ENCODE assay signal across 34 cellular contexts in genomic region chr3:62630664-62631063, GRCh38.
"Had no signal": no experiment of that assay in that cellular context is flagged by ENCODE, and none has a peak within 500 bp of the region (broad histone marks: within the 10 kb centered on the region; RNA-seq: fewer than 3 reads in every experiment).

No MANE protein-coding gene starts in this region.

- H3K4me1 ChIP-seq: Peyer's patch had no signal

- H3K36me3 Mint-ChIP-seq: activated CD8-positive, alpha-beta memory T cell treated with anti-CD3 and anti-CD28 coated beads, Interleukin-2, amount 10 ng/mL, durations not matched to agents 7 days and 5 days; activated naive CD4-positive, alpha-beta T cell treated with anti-CD3 and anti-CD28 coated beads, Interleukin-2, amount 10 ng/mL, durations not matched to agents 7 days and 5 days; activated naive CD8-positive, alpha-beta T cell; brain had no signal

- H3K9me3 ChIP-seq: Peyer's patch had no signal

- H3K4me3 ChIP-seq: Peyer's patch had no signal

- H3K27me3 ChIP-seq: Peyer's patch had no signal

- H3K9me3 Mint-ChIP-seq: activated CD4-positive, alpha-beta memory T cell treated with anti-CD3 and anti-CD28 coated beads, Interleukin-2, amount 10 ng/mL, durations not matched to agents 7 days and 5 days; activated naive CD4-positive, alpha-beta T cell treated with anti-CD3 and anti-CD28 coated beads, Interleukin-2, amount 10 ng/mL, durations not matched to agents 7 days and 5 days; activated naive CD8-positive, alpha-beta T cell treated with anti-CD3 and anti-CD28 coated beads, Interleukin-2, amount 50 U/mL, for 24 hours; brain had no signal

- H3K27ac ChIP-seq: KMS-11, Peyer's patch, RWPE1, WERI-Rb-1 had no signal

- H3K27me3 Mint-ChIP-seq: activated CD4-positive, alpha-beta memory T cell treated with anti-CD3 and anti-CD28 coated beads, Interleukin-2, amount 10 ng/mL, durations not matched to agents 7 days and 5 days; brain had no signal

- DNase-seq: activated CD4-positive, alpha-beta memory T cell treated with anti-CD3 and anti-CD28 coated beads, Interleukin-2, amount 10 ng/mL, durations not matched to agents 7 days and 5 days; activated CD4-positive, alpha-beta T cell treated with anti-CD3 and anti-CD28 coated beads for 1 hour; activated CD4-positive, alpha-beta T cell treated with anti-CD3 and anti-CD28 coated beads for 48 hours; activated CD4-positive, CD25-positive, alpha-beta regulatory T cell; activated CD8-positive, alpha-beta memory T cell treated with anti-CD3 and anti-CD28 coated beads for 24 hours; activated CD8-positive, alpha-beta memory T cell treated with anti-CD3 and anti-CD28 coated beads, Interleukin-2, amount 10 ng/mL, durations not matched to agents 7 days and 5 days; activated CD8-positive, alpha-beta memory T cell treated with anti-CD3 and anti-CD28 coated beads, Interleukin-2, amount 50 U/mL, for 48 hours; activated effector memory CD4-positive, alpha-beta T cell treated with Interleukin-2 at 50 U/mL for 16 hours; activated naive CD4-positive, alpha-beta T cell treated with anti-CD3 and anti-CD28 coated beads, Interleukin-2, amount 10 ng/mL, durations not matched to agents 7 days and 5 days; activated naive CD8-positive, alpha-beta T cell treated with anti-CD3 and anti-CD28 coated beads, Interleukin-2, amount 50 U/mL, for 24 hours; activated T-cell treated with anti-CD3 and anti-CD28 coated beads, Interleukin-2, amount 50 U/mL, for 48 hours; anterior cingulate cortex; caudate nucleus; cerebellar nuclear complex; NCI-H1048; NCI-H1105 treated with DMSO at 0.1 percent for 48 hours; NCI-H1436; NCI-H1694; NCI-H2081 treated with DMSO at 0.1 percent for 48 hours; NCI-H2171; NCI-H446; NCI-H510A treated with DMSO at 0.1 percent for 48 hours; NK-92 treated with Interleukin-12 subunit alpha and Interleukin-12 subunit beta, amount 100 ng/mL, for 24 hours; PC-3; Peyer's patch; SIG-M5; T1000; WERI-Rb-1 had no signal

- H3K4me1 Mint-ChIP-seq: activated CD4-positive, alpha-beta memory T cell treated with anti-CD3 and anti-CD28 coated beads, Interleukin-2, amount 10 ng/mL, durations not matched to agents 7 days and 5 days; activated CD8-positive, alpha-beta memory T cell treated with anti-CD3 and anti-CD28 coated beads, Interleukin-2, amount 10 ng/mL, durations not matched to agents 7 days and 5 days; activated naive CD4-positive, alpha-beta T cell treated with anti-CD3 and anti-CD28 coated beads, Interleukin-2, amount 10 ng/mL, durations not matched to agents 7 days and 5 days; activated naive CD8-positive, alpha-beta T cell treated with anti-CD3 and anti-CD28 coated beads, Interleukin-2, amount 50 U/mL, for 24 hours had no signal

- H3K36me3 ChIP-seq: Peyer's patch, WERI-Rb-1 had no signal

- H3K4me2 ChIP-seq: KMS-11 had no signal

- ATAC-seq: activated CD8-positive, alpha-beta memory T cell treated with anti-CD3 and anti-CD28 coated beads, Interleukin-2, amount 10 ng/mL, durations not matched to agents 7 days and 5 days; activated naive CD8-positive, alpha-beta T cell treated with anti-CD3 and anti-CD28 coated beads, Interleukin-2, amount 50 U/mL, for 24 hours; PC-3; Right ventricle myocardium inferior; SK-N-SH treated with all-trans-retinoic acid at 6 μM for 48 hours had no signal

- H3K27ac Mint-ChIP-seq: activated CD4-positive, alpha-beta memory T cell treated with anti-CD3 and anti-CD28 coated beads, Interleukin-2, amount 10 ng/mL, durations not matched to agents 7 days and 5 days; activated CD8-positive, alpha-beta memory T cell treated with anti-CD3 and anti-CD28 coated beads, Interleukin-2, amount 10 ng/mL, durations not matched to agents 7 days and 5 days; activated naive CD4-positive, alpha-beta T cell treated with anti-CD3 and anti-CD28 coated beads, Interleukin-2, amount 10 ng/mL, durations not matched to agents 7 days and 5 days; activated naive CD8-positive, alpha-beta T cell; activated naive CD8-positive, alpha-beta T cell treated with anti-CD3 and anti-CD28 coated beads, Interleukin-2, amount 50 U/mL, for 24 hours; brain had no signal

- H3K9ac ChIP-seq: KMS-11 had no signal

- H3K4me3 Mint-ChIP-seq: activated CD4-positive, alpha-beta memory T cell treated with anti-CD3 and anti-CD28 coated beads, Interleukin-2, amount 10 ng/mL, durations not matched to agents 7 days and 5 days; activated CD8-positive, alpha-beta memory T cell treated with anti-CD3 and anti-CD28 coated beads, Interleukin-2, amount 10 ng/mL, durations not matched to agents 7 days and 5 days; activated naive CD4-positive, alpha-beta T cell treated with anti-CD3 and anti-CD28 coated beads, Interleukin-2, amount 10 ng/mL, durations not matched to agents 7 days and 5 days; activated naive CD8-positive, alpha-beta T cell; activated naive CD8-positive, alpha-beta T cell treated with anti-CD3 and anti-CD28 coated beads, Interleukin-2, amount 50 U/mL, for 24 hours; brain had no signal
